9 cellular contexts compared by ENCODE assay signal in genomic region chr1:89987170-89987819, GRCh38. TPM values are rescaled to one million over a fixed set of nuclear protein-coding genes. Genes with fewer than 3 reads are reported as not detected.
A peak's percentile ranks its signal among the peaks of the same experiment; 100 is the strongest.
DNase-seq lines count a peak whose midpoint lies in the region; ATAC-seq and TF ChIP-seq lines count a peak whose summit lies in the region.
"Had no signal": no experiment of that assay in that cellular context is flagged by ENCODE, and none has a peak within 500 bp of the region (broad histone marks: within the 10 kb centered on the region; RNA-seq: fewer than 3 reads in every experiment).

No MANE protein-coding gene starts in this region.

- no peaks in the 10 kb centered on the region for H3K36me3 Mint-ChIP-seq in activated T-cell treated with anti-CD3 and anti-CD28 coated beads, Interleukin-2, amount 50 U/mL, for 72 hours (ENCODE audit: insufficient read depth in 2 of 2)

- H3K4me1 ChIP-seq in neutrophil (ENCODE audit: control insufficient read depth in 1 of 2, insufficient read depth in 1 of 2, low read depth in 1 of 2, low read length in 1 of 2): no peaks in the 10 kb centered on the region

- H3K4me1 Mint-ChIP-seq in activated T-cell treated with anti-CD3 and anti-CD28 coated beads, Interleukin-2, amount 50 U/mL, for 72 hours (ENCODE audit: low read depth): peaks cover 10% of the 10 kb centered on the region

- peaks cover 6% of the 10 kb centered on the region for H3K27me3 ChIP-seq in neutrophil

- peaks cover 7% of the 10 kb centered on the region for H3K27me3 Mint-ChIP-seq in activated T-cell treated with anti-CD3 and anti-CD28 coated beads, Interleukin-2, amount 50 U/mL, for 72 hours (ENCODE audit: low read depth)
- H3K27me3 Mint-ChIP-seq: dendritic cell treated with granulocyte-macrophage colony-stimulating factor and Interleukin-4, amounts not matched to agents 40 ng/mL and 50 ng/mL, for 4 days had no signal

- ATAC-seq in GM21390 (IDR thresholded peaks at IDR 0.05; ENCODE audit: unreplicated experiment) (peak; percentile 85), HG03521 (IDR thresholded peaks at IDR 0.05; ENCODE audit: unreplicated experiment) (no peak)
- peak; percentile 78 to 80 for ATAC-seq in activated T-cell treated with anti-CD3 and anti-CD28 coated beads, Interleukin-2, amount 50 U/mL, for 72 hours (replicated peaks in 1 of 2)

- H3K27ac ChIP-seq in neutrophil: no peak overlapping the region

- peak; percentile 86 for TF ChIP-seq CTCF in neutrophil (IDR thresholded peaks at IDR 0.05)

- H3K4me3 Mint-ChIP-seq in activated T-cell treated with anti-CD3 and anti-CD28 coated beads, Interleukin-2, amount 50 U/mL, for 72 hours: no peak overlapping the region
- H3K4me3 Mint-ChIP-seq: dendritic cell treated with granulocyte-macrophage colony-stimulating factor and Interleukin-4, amounts not matched to agents 40 ng/mL and 50 ng/mL, for 4 days had no signal

- H3K36me3 ChIP-seq in neutrophil: no peaks in the 10 kb centered on the region

- DNase-seq in DMS153 (lab: John Stamatoyannopoulos, UW): peak; percentile 66
- DNase-seq in HuH-7 (ENCODE audit: low spot score): peak; percentile 81
- peak; percentile 75 for DNase-seq in NOMO-1 treated with DMSO at 0.1 percent for 48 hours (lab: John Stamatoyannopoulos, UW; ENCODE audit: unreplicated experiment)
- peak; percentile 45 to 59 for DNase-seq in activated T-cell treated with anti-CD3 and anti-CD28 coated beads, Interleukin-2, amount 50 U/mL, for 72 hours
- DNase-seq in fibroblast of the conjunctiva (ENCODE audit: low read depth): peak; percentile 70

- no peak overlapping the region for H3K4me3 ChIP-seq in neutrophil (ENCODE audit: low read depth in 1 of 2, low read length in 1 of 2)

- no peak overlapping the region for H3K27ac Mint-ChIP-seq in activated T-cell treated with anti-CD3 and anti-CD28 coated beads, Interleukin-2, amount 50 U/mL, for 72 hours
- H3K27ac Mint-ChIP-seq: dendritic cell treated with granulocyte-macrophage colony-stimulating factor and Interleukin-4, amounts not matched to agents 40 ng/mL and 50 ng/mL, for 4 days had no signal

- no peaks in the 10 kb centered on the region for H3K9me3 Mint-ChIP-seq in activated T-cell treated with anti-CD3 and anti-CD28 coated beads, Interleukin-2, amount 50 U/mL, for 72 hours
- H3K9me3 Mint-ChIP-seq: dendritic cell treated with granulocyte-macrophage colony-stimulating factor and Interleukin-4, amounts not matched to agents 40 ng/mL and 50 ng/mL, for 4 days had no signal

- H3K9me3 ChIP-seq in neutrophil: no peaks in the 10 kb centered on the region

RNA-seq across cellular contexts. Expression of gene ZNF326, which starts 7.6 kb away (rescaled TPM):
- 10 to 100 TPM; 16.4 to 20.3 TPM for total RNA-seq in activated T-cell treated with anti-CD3 and anti-CD28 coated beads, Interleukin-2, amount 50 U/mL, for 72 hours
